1 cellular context compared by ENCODE assay signal in genomic region chr22:39510529-39511149, GRCh38.
A peak's percentile ranks its signal among the peaks of the same experiment; 100 is the strongest.
TF ChIP-seq lines count a peak whose summit lies in the region.

No MANE protein-coding gene starts in this region.

TF ChIP-seq in GM23338, 12 proteins besides CTCF, POLR2A, EP300 and RAD21:
- TF ChIP-seq POLR2AphosphoS5 (IDR thresholded peaks at IDR 0.05; ENCODE audit: low read depth) (peak; percentile 89), CREB1 (CRISPR knock-in tag; IDR thresholded peaks at IDR 0.05; ENCODE audit: low read depth) (peak; percentile 48; the same call in 1 of the 2 replicates), ETS1 (IDR thresholded peaks at IDR 0.05) (peak; percentile 37; the same call in 1 of the 2 replicates), REST (IDR thresholded peaks at IDR 0.05; ENCODE audit: unreplicated experiment) (no peak), STAT1 (IDR thresholded peaks at IDR 0.05; ENCODE audit: unreplicated experiment) (no peak)
